In genomic region chr16:84324439-84325262, GRCh38 we compare ENCODE assay signal across 18 cellular contexts. TPM values are rescaled to one million over a fixed set of nuclear protein-coding genes. Genes with fewer than 3 reads are reported as not detected.
"Had no signal": no experiment of that assay in that cellular context is flagged by ENCODE, and none has a peak within 500 bp of the region (broad histone marks: within the 10 kb centered on the region; RNA-seq: fewer than 3 reads in every experiment).

No MANE protein-coding gene starts in this region.

- FAIRE-seq: small intestine had no signal

- ATAC-seq: activated CD8-positive, alpha-beta T cell treated with anti-CD3 and anti-CD28 coated beads for 36 hours; activated T-cell treated with anti-CD3 and anti-CD28 coated beads, Interleukin-2, amount 50 U/mL, for 72 hours; gastrocnemius medialis; left ventricle myocardium superior; stimulated activated naive B cell treated with anti-CD40 and anti-IgM and Interleukin-4, amounts not matched to agents 10 μg/mL and 1 μg/mL and 100 μg/mL, for 72 hours had no signal

- DNase-seq: activated CD4-positive, alpha-beta T cell treated with anti-CD3 and anti-CD28 coated beads for 4 hours; activated CD8-positive, alpha-beta memory T cell treated with anti-CD3 and anti-CD28 coated beads, Interleukin-2, amount 50 U/mL, for 4 hours; activated CD8-positive, alpha-beta T cell treated with anti-CD3 and anti-CD28 coated beads for 36 hours; activated T-cell treated with anti-CD3 and anti-CD28 coated beads, Interleukin-2, amount 50 U/mL, for 72 hours; central memory CD4-positive, alpha-beta T cell; cortex of kidney; effector CD8-positive, alpha-beta T cell; gastrocnemius medialis; left ventricle myocardium superior; mesendoderm; ovary; small intestine; stimulated activated naive B cell treated with anti-CD40 and anti-IgM and Interleukin-4, amounts not matched to agents 10 μg/mL and 1 μg/mL and 100 μg/mL, for 72 hours; T-helper 9 cell; upper lobe of left lung had no signal

- H3K36me3 ChIP-seq: gastrocnemius medialis, ovary had no signal

- H3K4me1 ChIP-seq: gastrocnemius medialis, upper lobe of left lung had no signal

- H3K27me3 ChIP-seq: ovary, upper lobe of left lung had no signal

- H3K9me3 ChIP-seq: gastrocnemius medialis, ovary, upper lobe of left lung had no signal

- H3K4me3 ChIP-seq: gastrocnemius medialis, ovary, upper lobe of left lung had no signal

- H3K27ac ChIP-seq: gastrocnemius medialis, ovary, upper lobe of left lung, VCaP had no signal

RNA-seq across cellular contexts. Expression of gene WFDC1, which starts 30.0 kb away (rescaled TPM):
- total RNA-seq: activated CD8-positive, alpha-beta T cell treated with anti-CD3 and anti-CD28 coated beads for 36 hours; activated T-cell treated with anti-CD3 and anti-CD28 coated beads, Interleukin-2, amount 50 U/mL, for 72 hours had no signal
- polyA plus RNA-seq: neural cell had no signal

RNA-seq across cellular contexts. Expression of gene ATP2C2, which starts 43.7 kb away (rescaled TPM):
- total RNA-seq: activated CD8-positive, alpha-beta T cell treated with anti-CD3 and anti-CD28 coated beads for 36 hours; fibroblast of lung; left ventricle myocardium superior had no signal
- polyA plus RNA-seq: fibroblast of lung, neural cell had no signal
